1 cellular context compared by ENCODE assay signal in the genomic region with DNA sequence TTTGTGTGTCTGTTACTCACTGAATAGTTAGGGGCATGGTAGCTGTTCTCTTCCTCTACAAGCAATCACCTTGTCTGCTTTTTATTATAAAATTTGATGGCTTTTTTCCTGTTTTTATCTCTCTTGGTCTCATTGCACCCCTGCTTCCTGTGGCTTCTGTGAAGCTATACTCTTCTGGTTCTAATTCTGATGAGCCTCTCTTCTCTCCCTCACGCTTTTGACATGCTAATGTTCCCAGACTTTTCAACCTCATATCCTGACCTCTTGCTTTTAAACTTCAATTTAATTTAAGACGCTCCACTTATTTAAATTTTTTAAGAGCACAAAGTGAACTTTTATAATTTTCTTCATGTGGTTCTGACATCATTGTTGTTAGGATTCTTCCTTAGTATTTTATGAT.
TF ChIP-seq lines count a peak whose summit lies in the region.

No MANE protein-coding gene starts in this region.

TF ChIP-seq in GM23338, 12 proteins besides CTCF, POLR2A, EP300 and RAD21 (continued from another document):
- TF ChIP-seq, protein P1, sequence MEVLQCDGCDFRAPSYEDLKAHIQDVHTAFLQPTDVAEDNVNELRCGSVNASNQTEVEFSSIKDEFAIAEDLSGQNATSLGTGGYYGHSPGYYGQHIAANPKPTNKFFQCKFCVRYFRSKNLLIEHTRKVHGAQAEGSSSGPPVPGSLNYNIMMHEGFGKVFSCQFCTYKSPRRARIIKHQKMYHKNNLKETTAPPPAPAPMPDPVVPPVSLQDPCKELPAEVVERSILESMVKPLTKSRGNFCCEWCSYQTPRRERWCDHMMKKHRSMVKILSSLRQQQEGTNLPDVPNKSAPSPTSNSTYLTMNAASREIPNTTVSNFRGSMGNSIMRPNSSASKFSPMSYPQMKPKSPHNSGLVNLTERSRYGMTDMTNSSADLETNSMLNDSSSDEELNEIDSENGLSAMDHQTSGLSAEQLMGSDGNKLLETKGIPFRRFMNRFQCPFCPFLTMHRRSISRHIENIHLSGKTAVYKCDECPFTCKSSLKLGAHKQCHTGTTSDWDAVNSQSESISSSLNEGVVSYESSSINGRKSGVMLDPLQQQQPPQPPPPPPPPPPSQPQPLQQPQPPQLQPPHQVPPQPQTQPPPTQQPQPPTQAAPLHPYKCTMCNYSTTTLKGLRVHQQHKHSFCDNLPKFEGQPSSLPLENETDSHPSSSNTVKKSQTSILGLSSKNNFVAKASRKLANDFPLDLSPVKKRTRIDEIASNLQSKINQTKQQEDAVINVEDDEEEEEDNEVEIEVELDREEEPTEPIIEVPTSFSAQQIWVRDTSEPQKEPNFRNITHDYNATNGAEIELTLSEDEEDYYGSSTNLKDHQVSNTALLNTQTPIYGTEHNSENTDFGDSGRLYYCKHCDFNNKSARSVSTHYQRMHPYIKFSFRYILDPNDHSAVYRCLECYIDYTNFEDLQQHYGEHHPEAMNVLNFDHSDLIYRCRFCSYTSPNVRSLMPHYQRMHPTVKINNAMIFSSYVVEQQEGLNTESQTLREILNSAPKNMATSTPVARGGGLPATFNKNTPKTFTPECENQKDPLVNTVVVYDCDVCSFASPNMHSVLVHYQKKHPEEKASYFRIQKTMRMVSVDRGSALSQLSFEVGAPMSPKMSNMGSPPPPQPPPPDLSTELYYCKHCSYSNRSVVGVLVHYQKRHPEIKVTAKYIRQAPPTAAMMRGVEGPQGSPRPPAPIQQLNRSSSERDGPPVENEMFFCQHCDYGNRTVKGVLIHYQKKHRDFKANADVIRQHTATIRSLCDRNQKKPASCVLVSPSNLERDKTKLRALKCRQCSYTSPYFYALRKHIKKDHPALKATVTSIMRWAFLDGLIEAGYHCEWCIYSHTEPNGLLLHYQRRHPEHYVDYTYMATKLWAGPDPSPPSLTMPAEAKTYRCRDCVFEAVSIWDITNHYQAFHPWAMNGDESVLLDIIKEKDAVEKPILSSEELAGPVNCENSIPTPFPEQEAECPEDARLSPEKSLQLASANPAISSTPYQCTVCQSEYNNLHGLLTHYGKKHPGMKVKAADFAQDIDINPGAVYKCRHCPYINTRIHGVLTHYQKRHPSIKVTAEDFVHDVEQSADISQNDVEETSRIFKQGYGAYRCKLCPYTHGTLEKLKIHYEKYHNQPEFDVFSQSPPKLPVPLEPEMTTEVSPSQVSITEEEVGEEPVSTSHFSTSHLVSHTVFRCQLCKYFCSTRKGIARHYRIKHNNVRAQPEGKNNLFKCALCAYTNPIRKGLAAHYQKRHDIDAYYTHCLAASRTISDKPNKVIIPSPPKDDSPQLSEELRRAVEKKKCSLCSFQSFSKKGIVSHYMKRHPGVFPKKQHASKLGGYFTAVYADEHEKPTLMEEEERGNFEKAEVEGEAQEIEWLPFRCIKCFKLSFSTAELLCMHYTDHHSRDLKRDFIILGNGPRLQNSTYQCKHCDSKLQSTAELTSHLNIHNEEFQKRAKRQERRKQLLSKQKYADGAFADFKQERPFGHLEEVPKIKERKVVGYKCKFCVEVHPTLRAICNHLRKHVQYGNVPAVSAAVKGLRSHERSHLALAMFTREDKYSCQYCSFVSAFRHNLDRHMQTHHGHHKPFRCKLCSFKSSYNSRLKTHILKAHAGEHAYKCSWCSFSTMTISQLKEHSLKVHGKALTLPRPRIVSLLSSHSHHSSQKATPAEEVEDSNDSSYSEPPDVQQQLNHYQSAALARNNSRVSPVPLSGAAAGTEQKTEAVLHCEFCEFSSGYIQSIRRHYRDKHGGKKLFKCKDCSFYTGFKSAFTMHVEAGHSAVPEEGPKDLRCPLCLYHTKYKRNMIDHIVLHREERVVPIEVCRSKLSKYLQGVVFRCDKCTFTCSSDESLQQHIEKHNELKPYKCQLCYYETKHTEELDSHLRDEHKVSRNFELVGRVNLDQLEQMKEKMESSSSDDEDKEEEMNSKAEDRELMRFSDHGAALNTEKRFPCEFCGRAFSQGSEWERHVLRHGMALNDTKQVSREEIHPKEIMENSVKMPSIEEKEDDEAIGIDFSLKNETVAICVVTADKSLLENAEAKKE (CRISPR knock-in tag; IDR thresholded peaks at IDR 0.05): peak; percentile 75
- no peak for TF ChIP-seq REST (IDR thresholded peaks at IDR 0.05; ENCODE audit: unreplicated experiment)
